Comparison of ENCODE assay signal across 1 cellular context in the genomic region with DNA sequence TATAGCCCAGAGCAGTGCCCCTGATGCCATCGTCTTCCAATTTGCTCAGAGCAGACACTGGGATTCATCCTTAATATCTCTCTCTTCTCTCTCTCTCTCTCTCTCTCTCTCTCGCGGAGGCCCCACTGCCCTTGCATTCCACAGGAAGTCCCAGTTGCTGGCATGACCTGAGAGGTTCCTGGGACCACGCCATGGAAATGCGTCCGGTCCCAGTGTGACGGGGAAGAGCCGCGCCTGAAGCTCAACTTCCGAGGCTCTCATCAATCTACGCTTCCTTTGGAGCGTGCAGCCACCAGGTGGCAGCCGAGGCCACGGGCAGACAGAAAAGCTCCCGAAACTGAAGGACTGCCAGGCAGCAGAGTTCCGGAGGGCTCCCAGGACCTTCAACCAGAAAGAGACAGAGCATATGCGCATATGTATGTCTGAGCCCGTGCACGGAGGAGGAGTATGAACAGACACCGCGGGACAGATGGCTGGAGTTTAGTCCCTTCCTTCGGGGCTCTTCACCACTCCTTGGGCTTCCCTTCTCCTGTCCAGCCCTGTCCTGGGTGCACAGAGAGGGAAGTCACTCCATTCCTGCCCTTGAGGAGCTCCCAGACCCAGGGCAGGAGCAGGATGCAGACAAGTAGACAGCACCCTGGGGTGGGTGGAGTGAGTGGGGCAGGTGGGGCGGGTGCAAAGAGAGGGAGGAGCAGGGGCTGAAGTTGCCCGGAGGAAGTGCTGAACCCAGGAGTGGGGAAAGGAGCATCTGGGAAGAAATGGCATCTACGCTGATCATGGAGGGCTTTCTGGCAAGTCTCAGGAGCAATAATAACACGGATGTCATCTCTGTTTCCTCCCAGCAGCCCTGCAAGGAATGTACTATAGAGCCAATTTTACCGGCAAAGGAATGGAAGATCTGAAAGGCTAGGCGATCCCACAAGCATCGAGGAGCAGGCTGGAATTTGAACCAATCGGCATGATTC.
TF ChIP-seq lines count a peak whose summit lies in the region.

No MANE protein-coding gene starts in this region.

TF ChIP-seq in HepG2, 621 proteins besides CTCF, POLR2A, EP300 and RAD21 (continued from another document and continues in another):
- TF ChIP-seq, protein P1, sequence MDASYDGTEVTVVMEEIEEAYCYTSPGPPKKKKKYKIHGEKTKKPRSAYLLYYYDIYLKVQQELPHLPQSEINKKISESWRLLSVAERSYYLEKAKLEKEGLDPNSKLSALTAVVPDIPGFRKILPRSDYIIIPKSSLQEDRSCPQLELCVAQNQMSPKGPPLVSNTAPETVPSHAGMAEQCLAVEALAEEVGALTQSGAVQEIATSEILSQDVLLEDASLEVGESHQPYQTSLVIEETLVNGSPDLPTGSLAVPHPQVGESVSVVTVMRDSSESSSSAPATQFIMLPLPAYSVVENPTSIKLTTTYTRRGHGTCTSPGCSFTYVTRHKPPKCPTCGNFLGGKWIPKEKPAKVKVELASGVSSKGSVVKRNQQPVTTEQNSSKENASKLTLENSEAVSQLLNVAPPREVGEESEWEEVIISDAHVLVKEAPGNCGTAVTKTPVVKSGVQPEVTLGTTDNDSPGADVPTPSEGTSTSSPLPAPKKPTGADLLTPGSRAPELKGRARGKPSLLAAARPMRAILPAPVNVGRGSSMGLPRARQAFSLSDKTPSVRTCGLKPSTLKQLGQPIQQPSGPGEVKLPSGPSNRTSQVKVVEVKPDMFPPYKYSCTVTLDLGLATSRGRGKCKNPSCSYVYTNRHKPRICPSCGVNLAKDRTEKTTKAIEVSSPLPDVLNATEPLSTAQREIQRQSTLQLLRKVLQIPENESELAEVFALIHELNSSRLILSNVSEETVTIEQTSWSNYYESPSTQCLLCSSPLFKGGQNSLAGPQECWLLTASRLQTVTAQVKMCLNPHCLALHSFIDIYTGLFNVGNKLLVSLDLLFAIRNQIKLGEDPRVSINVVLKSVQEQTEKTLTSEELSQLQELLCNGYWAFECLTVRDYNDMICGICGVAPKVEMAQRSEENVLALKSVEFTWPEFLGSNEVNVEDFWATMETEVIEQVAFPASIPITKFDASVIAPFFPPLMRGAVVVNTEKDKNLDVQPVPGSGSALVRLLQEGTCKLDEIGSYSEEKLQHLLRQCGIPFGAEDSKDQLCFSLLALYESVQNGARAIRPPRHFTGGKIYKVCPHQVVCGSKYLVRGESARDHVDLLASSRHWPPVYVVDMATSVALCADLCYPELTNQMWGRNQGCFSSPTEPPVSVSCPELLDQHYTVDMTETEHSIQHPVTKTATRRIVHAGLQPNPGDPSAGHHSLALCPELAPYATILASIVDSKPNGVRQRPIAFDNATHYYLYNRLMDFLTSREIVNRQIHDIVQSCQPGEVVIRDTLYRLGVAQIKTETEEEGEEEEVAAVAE (CRISPR knock-in tag; IDR thresholded peaks at IDR 0.05; ENCODE audit: borderline replicate concordance) = peak; percentile 51; the same call in 1 of the 2 replicates
- TF ChIP-seq CBFB (CRISPR knock-in tag; IDR thresholded peaks at IDR 0.05) = 0 out of 2 replicates have a peak, but pooled peaks have one; percentile 51
- TF ChIP-seq, protein P2, sequence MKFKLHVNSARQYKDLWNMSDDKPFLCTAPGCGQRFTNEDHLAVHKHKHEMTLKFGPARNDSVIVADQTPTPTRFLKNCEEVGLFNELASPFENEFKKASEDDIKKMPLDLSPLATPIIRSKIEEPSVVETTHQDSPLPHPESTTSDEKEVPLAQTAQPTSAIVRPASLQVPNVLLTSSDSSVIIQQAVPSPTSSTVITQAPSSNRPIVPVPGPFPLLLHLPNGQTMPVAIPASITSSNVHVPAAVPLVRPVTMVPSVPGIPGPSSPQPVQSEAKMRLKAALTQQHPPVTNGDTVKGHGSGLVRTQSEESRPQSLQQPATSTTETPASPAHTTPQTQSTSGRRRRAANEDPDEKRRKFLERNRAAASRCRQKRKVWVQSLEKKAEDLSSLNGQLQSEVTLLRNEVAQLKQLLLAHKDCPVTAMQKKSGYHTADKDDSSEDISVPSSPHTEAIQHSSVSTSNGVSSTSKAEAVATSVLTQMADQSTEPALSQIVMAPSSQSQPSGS (CRISPR knock-in tag; IDR thresholded peaks at IDR 0.05) = peak; percentile 62; the same call in 1 of the 2 replicates
- TF ChIP-seq, protein P3, sequence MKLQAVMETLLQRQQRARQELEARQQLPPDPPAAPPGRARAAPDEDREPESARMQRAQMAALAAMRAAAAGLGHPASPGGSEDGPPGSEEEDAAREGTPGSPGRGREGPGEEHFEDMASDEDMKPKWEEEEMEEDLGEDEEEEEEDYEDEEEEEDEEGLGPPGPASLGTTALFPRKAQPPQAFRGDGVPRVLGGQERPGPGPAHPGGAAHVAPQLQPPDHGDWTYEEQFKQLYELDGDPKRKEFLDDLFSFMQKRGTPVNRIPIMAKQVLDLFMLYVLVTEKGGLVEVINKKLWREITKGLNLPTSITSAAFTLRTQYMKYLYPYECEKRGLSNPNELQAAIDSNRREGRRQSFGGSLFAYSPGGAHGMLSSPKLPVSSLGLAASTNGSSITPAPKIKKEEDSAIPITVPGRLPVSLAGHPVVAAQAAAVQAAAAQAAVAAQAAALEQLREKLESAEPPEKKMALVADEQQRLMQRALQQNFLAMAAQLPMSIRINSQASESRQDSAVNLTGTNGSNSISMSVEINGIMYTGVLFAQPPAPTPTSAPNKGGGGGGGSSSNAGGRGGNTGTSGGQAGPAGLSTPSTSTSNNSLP (IDR thresholded peaks at IDR 0.05; ENCODE audit: low read depth, low read length) = 0 out of 2 replicates have a peak, but pooled peaks have one; percentile 23
- TF ChIP-seq EHMT2 (IDR thresholded peaks at IDR 0.05; ENCODE audit: borderline replicate concordance, low read depth, low read length) = no peak
- TF ChIP-seq, protein P4, sequence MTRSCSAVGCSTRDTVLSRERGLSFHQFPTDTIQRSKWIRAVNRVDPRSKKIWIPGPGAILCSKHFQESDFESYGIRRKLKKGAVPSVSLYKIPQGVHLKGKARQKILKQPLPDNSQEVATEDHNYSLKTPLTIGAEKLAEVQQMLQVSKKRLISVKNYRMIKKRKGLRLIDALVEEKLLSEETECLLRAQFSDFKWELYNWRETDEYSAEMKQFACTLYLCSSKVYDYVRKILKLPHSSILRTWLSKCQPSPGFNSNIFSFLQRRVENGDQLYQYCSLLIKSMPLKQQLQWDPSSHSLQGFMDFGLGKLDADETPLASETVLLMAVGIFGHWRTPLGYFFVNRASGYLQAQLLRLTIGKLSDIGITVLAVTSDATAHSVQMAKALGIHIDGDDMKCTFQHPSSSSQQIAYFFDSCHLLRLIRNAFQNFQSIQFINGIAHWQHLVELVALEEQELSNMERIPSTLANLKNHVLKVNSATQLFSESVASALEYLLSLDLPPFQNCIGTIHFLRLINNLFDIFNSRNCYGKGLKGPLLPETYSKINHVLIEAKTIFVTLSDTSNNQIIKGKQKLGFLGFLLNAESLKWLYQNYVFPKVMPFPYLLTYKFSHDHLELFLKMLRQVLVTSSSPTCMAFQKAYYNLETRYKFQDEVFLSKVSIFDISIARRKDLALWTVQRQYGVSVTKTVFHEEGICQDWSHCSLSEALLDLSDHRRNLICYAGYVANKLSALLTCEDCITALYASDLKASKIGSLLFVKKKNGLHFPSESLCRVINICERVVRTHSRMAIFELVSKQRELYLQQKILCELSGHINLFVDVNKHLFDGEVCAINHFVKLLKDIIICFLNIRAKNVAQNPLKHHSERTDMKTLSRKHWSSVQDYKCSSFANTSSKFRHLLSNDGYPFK (CRISPR knock-in tag; IDR thresholded peaks at IDR 0.05; ENCODE audit: borderline replicate concordance) = peak; percentile 74; the same call in 1 of the 2 replicates
- TF ChIP-seq, protein P5, sequence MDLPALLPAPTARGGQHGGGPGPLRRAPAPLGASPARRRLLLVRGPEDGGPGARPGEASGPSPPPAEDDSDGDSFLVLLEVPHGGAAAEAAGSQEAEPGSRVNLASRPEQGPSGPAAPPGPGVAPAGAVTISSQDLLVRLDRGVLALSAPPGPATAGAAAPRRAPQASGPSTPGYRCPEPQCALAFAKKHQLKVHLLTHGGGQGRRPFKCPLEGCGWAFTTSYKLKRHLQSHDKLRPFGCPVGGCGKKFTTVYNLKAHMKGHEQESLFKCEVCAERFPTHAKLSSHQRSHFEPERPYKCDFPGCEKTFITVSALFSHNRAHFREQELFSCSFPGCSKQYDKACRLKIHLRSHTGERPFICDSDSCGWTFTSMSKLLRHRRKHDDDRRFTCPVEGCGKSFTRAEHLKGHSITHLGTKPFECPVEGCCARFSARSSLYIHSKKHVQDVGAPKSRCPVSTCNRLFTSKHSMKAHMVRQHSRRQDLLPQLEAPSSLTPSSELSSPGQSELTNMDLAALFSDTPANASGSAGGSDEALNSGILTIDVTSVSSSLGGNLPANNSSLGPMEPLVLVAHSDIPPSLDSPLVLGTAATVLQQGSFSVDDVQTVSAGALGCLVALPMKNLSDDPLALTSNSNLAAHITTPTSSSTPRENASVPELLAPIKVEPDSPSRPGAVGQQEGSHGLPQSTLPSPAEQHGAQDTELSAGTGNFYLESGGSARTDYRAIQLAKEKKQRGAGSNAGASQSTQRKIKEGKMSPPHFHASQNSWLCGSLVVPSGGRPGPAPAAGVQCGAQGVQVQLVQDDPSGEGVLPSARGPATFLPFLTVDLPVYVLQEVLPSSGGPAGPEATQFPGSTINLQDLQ (CRISPR knock-in tag; IDR thresholded peaks at IDR 0.05) = no peak
- no peak for TF ChIP-seq TP53 (CRISPR knock-in tag; conservative IDR thresholded peaks at IDR 0.05)
- TF ChIP-seq, protein P6, sequence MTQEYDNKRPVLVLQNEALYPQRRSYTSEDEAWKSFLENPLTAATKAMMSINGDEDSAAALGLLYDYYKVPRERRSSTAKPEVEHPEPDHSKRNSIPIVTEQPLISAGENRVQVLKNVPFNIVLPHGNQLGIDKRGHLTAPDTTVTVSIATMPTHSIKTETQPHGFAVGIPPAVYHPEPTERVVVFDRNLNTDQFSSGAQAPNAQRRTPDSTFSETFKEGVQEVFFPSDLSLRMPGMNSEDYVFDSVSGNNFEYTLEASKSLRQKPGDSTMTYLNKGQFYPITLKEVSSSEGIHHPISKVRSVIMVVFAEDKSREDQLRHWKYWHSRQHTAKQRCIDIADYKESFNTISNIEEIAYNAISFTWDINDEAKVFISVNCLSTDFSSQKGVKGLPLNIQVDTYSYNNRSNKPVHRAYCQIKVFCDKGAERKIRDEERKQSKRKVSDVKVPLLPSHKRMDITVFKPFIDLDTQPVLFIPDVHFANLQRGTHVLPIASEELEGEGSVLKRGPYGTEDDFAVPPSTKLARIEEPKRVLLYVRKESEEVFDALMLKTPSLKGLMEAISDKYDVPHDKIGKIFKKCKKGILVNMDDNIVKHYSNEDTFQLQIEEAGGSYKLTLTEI (CRISPR knock-in tag; conservative IDR thresholded peaks at IDR 0.05) = no peak
- no peak for TF ChIP-seq ZNF367 (CRISPR knock-in tag; IDR thresholded peaks at IDR 0.05; ENCODE audit: borderline replicate concordance)
- TF ChIP-seq, protein P7, sequence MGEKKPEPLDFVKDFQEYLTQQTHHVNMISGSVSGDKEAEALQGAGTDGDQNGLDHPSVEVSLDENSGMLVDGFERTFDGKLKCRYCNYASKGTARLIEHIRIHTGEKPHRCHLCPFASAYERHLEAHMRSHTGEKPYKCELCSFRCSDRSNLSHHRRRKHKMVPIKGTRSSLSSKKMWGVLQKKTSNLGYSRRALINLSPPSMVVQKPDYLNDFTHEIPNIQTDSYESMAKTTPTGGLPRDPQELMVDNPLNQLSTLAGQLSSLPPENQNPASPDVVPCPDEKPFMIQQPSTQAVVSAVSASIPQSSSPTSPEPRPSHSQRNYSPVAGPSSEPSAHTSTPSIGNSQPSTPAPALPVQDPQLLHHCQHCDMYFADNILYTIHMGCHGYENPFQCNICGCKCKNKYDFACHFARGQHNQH (CRISPR knock-in tag; IDR thresholded peaks at IDR 0.05) = peak; percentile 70; the same call in 1 of the 2 replicates
- peak; percentile 28; the same call in 1 of the 2 replicates for TF ChIP-seq ZBTB20 (CRISPR knock-in tag; IDR thresholded peaks at IDR 0.05; ENCODE audit: borderline replicate concordance, low read depth)
- peak; percentile 24; the same call in 1 of the 2 replicates for TF ChIP-seq BHLHE40 (IDR thresholded peaks at IDR 0.05; ENCODE audit: low read length)
- TF ChIP-seq, protein P8, sequence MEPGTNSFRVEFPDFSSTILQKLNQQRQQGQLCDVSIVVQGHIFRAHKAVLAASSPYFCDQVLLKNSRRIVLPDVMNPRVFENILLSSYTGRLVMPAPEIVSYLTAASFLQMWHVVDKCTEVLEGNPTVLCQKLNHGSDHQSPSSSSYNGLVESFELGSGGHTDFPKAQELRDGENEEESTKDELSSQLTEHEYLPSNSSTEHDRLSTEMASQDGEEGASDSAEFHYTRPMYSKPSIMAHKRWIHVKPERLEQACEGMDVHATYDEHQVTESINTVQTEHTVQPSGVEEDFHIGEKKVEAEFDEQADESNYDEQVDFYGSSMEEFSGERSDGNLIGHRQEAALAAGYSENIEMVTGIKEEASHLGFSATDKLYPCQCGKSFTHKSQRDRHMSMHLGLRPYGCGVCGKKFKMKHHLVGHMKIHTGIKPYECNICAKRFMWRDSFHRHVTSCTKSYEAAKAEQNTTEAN (CRISPR knock-in tag; conservative IDR thresholded peaks at IDR 0.05) = no peak
- TF ChIP-seq PAWR (CRISPR knock-in tag; IDR thresholded peaks at IDR 0.05; ENCODE audit: borderline replicate concordance) = no peak
- TF ChIP-seq HES4 (CRISPR knock-in tag; IDR thresholded peaks at IDR 0.05; ENCODE audit: borderline replicate concordance) = no peak
- TF ChIP-seq, protein P9, sequence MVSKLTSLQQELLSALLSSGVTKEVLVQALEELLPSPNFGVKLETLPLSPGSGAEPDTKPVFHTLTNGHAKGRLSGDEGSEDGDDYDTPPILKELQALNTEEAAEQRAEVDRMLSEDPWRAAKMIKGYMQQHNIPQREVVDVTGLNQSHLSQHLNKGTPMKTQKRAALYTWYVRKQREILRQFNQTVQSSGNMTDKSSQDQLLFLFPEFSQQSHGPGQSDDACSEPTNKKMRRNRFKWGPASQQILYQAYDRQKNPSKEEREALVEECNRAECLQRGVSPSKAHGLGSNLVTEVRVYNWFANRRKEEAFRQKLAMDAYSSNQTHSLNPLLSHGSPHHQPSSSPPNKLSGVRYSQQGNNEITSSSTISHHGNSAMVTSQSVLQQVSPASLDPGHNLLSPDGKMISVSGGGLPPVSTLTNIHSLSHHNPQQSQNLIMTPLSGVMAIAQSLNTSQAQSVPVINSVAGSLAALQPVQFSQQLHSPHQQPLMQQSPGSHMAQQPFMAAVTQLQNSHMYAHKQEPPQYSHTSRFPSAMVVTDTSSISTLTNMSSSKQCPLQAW (CRISPR knock-in tag; IDR thresholded peaks at IDR 0.05) = peak; percentile 89
- TF ChIP-seq HOXA3 (CRISPR knock-in tag; IDR thresholded peaks at IDR 0.05) = peak; percentile 75
- TF ChIP-seq SPEN (CRISPR knock-in tag; IDR thresholded peaks at IDR 0.05; ENCODE audit: low read depth) = peak; percentile 71; the same call in 1 of the 2 replicates
- peak; percentile 89 for TF ChIP-seq GABPB1 (CRISPR knock-in tag; IDR thresholded peaks at IDR 0.05)
- no peak for TF ChIP-seq XBP1 (CRISPR knock-in tag; IDR thresholded peaks at IDR 0.05)
- TF ChIP-seq, protein P10, sequence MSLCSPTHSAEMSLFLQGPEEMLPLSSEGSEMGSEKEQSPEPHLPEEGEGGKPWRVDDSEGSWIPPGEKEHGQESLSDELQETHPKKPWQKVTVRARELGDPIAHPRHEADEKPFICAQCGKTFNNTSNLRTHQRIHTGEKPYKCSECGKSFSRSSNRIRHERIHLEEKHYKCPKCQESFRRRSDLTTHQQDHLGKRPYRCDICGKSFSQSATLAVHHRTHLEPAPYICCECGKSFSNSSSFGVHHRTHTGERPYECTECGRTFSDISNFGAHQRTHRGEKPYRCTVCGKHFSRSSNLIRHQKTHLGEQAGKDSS (CRISPR knock-in tag; IDR thresholded peaks at IDR 0.05; ENCODE audit: borderline replicate concordance, low read depth) = 0 out of 2 replicates have a peak, but pooled peaks have one; percentile 72
- TF ChIP-seq MXD4 (CRISPR knock-in tag; IDR thresholded peaks at IDR 0.05) = peak; percentile 50; the same call in 1 of the 2 replicates
